Comparison of ENCODE assay signal across 22 cellular contexts in the genomic region with DNA sequence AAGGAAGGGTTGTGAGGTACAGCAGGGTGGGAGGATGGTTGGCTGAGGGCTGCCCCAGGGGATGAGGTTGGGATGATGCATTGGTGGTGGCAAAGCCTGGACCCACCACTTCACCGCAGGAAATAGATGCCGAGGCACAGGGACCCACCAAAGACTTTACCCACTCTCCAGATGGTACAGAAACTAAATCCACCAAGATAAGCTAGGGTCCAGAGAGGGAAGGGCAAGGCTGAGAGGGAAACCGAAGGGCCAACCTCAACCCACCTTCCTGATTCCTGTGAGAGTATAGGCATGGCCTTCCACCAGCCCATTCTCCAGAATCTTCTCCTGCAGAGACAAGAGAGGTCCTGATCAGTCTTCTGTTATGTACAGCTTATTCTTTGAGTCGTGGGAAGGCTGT. TPM values are rescaled to one million over a fixed set of nuclear protein-coding genes. Genes with fewer than 3 reads are reported as not detected.
"Had no signal": no experiment of that assay in that cellular context is flagged by ENCODE, and none has a peak within 500 bp of the region (broad histone marks: within the 10 kb centered on the region; RNA-seq: fewer than 3 reads in every experiment).

No MANE protein-coding gene starts in this region.

- H3K4me1 Mint-ChIP-seq: activated CD4-positive, alpha-beta T cell treated with anti-CD3 and anti-CD28 coated beads for 36 hours; activated CD4-positive, alpha-beta T cell treated with anti-CD3 and anti-CD28 coated beads, Interleukin-2, amount 10 ng/mL, durations not matched to agents 24 days and 14 days; activated T-helper 17 cell treated with anti-CD3 and anti-CD28 coated beads, Interleukin-2, amount 50 U/mL, for 72 hours had no signal

- H3K27ac ChIP-seq: brain microvascular endothelial cell had no signal

- H3K27me3 ChIP-seq: brain microvascular endothelial cell had no signal

- DNase-seq: activated CD4-positive, alpha-beta memory T cell treated with anti-CD3 and anti-CD28 coated beads for 36 hours; activated CD4-positive, alpha-beta T cell treated with anti-CD3 and anti-CD28 coated beads for 36 hours; activated CD4-positive, alpha-beta T cell treated with anti-CD3 and anti-CD28 coated beads, Interleukin-2, amount 10 ng/mL, durations not matched to agents 24 days and 14 days; activated CD4-positive, CD25-positive, alpha-beta regulatory T cell; activated CD4-positive, CD25-positive, alpha-beta regulatory T cell treated with anti-CD3 and anti-CD28 coated beads, Interleukin-2, amount 50 U/mL, for 72 hours; activated CD8-positive, alpha-beta T cell treated with anti-CD3 and anti-CD28 coated beads, Interleukin-2, amount 10 ng/mL, durations not matched to agents 7 days and 5 days; activated effector memory CD4-positive, alpha-beta T cell treated with Interleukin-2 at 50 U/mL for 16 hours; activated gamma-delta T cell treated with Interleukin-2 at 50 U/mL for 16 hours; activated naive CD4-positive, alpha-beta T cell treated with anti-CD3 and anti-CD28 coated beads, Interleukin-2, amount 50 U/mL, for 16 hours; activated naive CD4-positive, alpha-beta T cell treated with Interleukin-2 at 50 U/mL for 16 hours; activated T-cell treated with anti-CD3 and anti-CD28 coated beads, Interleukin-2, amount 50 U/mL, for 4 hours; amniotic stem cell; anterior cingulate cortex; brain microvascular endothelial cell; caudate nucleus; effector memory CD4-positive, alpha-beta T cell; endodermal cell; foreskin fibroblast; T-helper 2 cell had no signal

- H3K27ac Mint-ChIP-seq: activated CD4-positive, alpha-beta memory T cell treated with anti-CD3 and anti-CD28 coated beads for 36 hours; activated CD4-positive, alpha-beta T cell treated with anti-CD3 and anti-CD28 coated beads for 36 hours; activated CD4-positive, alpha-beta T cell treated with anti-CD3 and anti-CD28 coated beads, Interleukin-2, amount 10 ng/mL, durations not matched to agents 24 days and 14 days; activated CD8-positive, alpha-beta T cell treated with anti-CD3 and anti-CD28 coated beads, Interleukin-2, amount 10 ng/mL, durations not matched to agents 7 days and 5 days; activated naive CD8-positive, alpha-beta T cell; activated T-helper 17 cell treated with anti-CD3 and anti-CD28 coated beads, Interleukin-2, amount 50 U/mL, for 72 hours; endodermal cell had no signal

- H3K36me3 Mint-ChIP-seq: activated CD4-positive, alpha-beta memory T cell treated with anti-CD3 and anti-CD28 coated beads for 36 hours; activated naive CD8-positive, alpha-beta T cell had no signal

- H3K9me3 Mint-ChIP-seq: activated CD4-positive, alpha-beta memory T cell treated with anti-CD3 and anti-CD28 coated beads for 36 hours; activated T-cell treated with anti-CD3 and anti-CD28 coated beads, Interleukin-2, amount 50 U/mL, for 4 hours; endodermal cell had no signal

- H3K4me3 Mint-ChIP-seq: activated CD4-positive, alpha-beta memory T cell treated with anti-CD3 and anti-CD28 coated beads for 36 hours; activated CD4-positive, alpha-beta T cell treated with anti-CD3 and anti-CD28 coated beads for 36 hours; activated CD4-positive, alpha-beta T cell treated with anti-CD3 and anti-CD28 coated beads, Interleukin-2, amount 10 ng/mL, durations not matched to agents 24 days and 14 days; activated CD8-positive, alpha-beta T cell treated with anti-CD3 and anti-CD28 coated beads, Interleukin-2, amount 10 ng/mL, durations not matched to agents 7 days and 5 days; activated naive CD8-positive, alpha-beta T cell; activated T-cell treated with anti-CD3 and anti-CD28 coated beads, Interleukin-2, amount 50 U/mL, for 4 hours; activated T-helper 17 cell treated with anti-CD3 and anti-CD28 coated beads, Interleukin-2, amount 50 U/mL, for 72 hours; endodermal cell had no signal

- H3K36me3 ChIP-seq: brain microvascular endothelial cell had no signal

- ATAC-seq: activated CD4-positive, alpha-beta T cell treated with anti-CD3 and anti-CD28 coated beads for 36 hours; activated CD8-positive, alpha-beta T cell treated with anti-CD3 and anti-CD28 coated beads, Interleukin-2, amount 10 ng/mL, durations not matched to agents 7 days and 5 days; activated T-cell treated with anti-CD3 and anti-CD28 coated beads, Interleukin-2, amount 50 U/mL, for 4 hours; activated T-helper 17 cell treated with anti-CD3 and anti-CD28 coated beads, Interleukin-2, amount 50 U/mL, for 72 hours; esophagus mucosa had no signal

RNA-seq across cellular contexts. Expression of gene CAPN14, which starts 18.1 kb away (rescaled TPM):
- total RNA-seq: activated CD8-positive, alpha-beta T cell treated with anti-CD3 and anti-CD28 coated beads, Interleukin-2, amount 10 ng/mL, durations not matched to agents 7 days and 5 days had no signal
